16 cellular contexts compared by ENCODE assay signal in the genomic region with DNA sequence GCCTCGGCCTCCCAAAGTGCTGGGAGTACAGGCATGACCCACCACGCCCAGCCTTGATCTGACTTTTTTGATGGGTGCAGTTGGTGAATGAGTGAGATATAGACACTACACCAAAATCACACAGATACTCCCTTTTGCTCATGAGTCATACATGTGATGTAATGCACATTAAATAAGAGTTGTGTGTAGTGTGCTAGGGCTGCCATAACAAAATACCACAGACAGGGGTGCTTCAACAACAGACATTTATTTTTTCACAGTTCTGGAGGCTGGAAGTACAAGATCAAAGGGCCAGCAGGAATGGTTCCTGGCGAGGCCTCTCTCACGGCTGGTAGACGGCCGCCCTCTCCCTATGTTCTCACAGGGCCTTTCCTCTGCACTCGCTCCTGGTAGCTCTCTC. TPM values are rescaled to one million over a fixed set of nuclear protein-coding genes. Genes with fewer than 3 reads are reported as not detected.
"Had no signal": no experiment of that assay in that cellular context is flagged by ENCODE, and none has a peak within 500 bp of the region (broad histone marks: within the 10 kb centered on the region; RNA-seq: fewer than 3 reads in every experiment).

No MANE protein-coding gene starts in this region.

- H3K36me3 Mint-ChIP-seq: activated naive CD4-positive, alpha-beta T cell treated with anti-CD3 and anti-CD28 coated beads, Interleukin-2, amount 50 U/mL, for 24 hours had no signal

- DNase-seq: brain microvascular endothelial cell; dermis blood vessel endothelial cell; endodermal cell; heart left ventricle; pancreas; stimulated activated CD4-positive, alpha-beta T cell treated with anti-CD3 and anti-CD28 coated beads, Interleukin-2, amount 100 ng/mL, for 48 hours had no signal

- H3K9me3 Mint-ChIP-seq: activated naive CD4-positive, alpha-beta T cell treated with anti-CD3 and anti-CD28 coated beads, Interleukin-2, amount 50 U/mL, for 24 hours; endodermal cell; neural crest cell; stimulated activated naive CD8-positive, alpha-beta T cell treated with anti-CD3 and anti-CD28 coated beads, Interleukin-15, Interleukin-2, amounts not matched to agents 100 ng/mL and 50 ng/mL, for 24 hours had no signal

- H3K4me1 Mint-ChIP-seq: activated naive CD4-positive, alpha-beta T cell treated with anti-CD3 and anti-CD28 coated beads, Interleukin-2, amount 50 U/mL, for 24 hours had no signal

- H3K27ac ChIP-seq: brain microvascular endothelial cell, heart left ventricle, pancreas, upper lobe of left lung had no signal

- H3K27ac Mint-ChIP-seq: activated naive CD4-positive, alpha-beta T cell treated with anti-CD3 and anti-CD28 coated beads, Interleukin-2, amount 50 U/mL, for 24 hours; endodermal cell; stimulated activated naive CD8-positive, alpha-beta T cell treated with anti-CD3 and anti-CD28 coated beads, Interleukin-15, Interleukin-2, amounts not matched to agents 100 ng/mL and 50 ng/mL, for 24 hours had no signal

- ATAC-seq: activated CD4-positive, CD25-positive, alpha-beta regulatory T cell treated with anti-CD3 and anti-CD28 coated beads, Interleukin-2, amount 50 U/mL, for 24 hours; heart left ventricle; left lobe of liver; pancreas had no signal

- H3K4me3 ChIP-seq: heart left ventricle, pancreas, upper lobe of left lung had no signal

- H3K4me3 Mint-ChIP-seq: activated naive CD4-positive, alpha-beta T cell treated with anti-CD3 and anti-CD28 coated beads, Interleukin-2, amount 50 U/mL, for 24 hours; endodermal cell; neural crest cell; stimulated activated naive CD8-positive, alpha-beta T cell treated with anti-CD3 and anti-CD28 coated beads, Interleukin-15, Interleukin-2, amounts not matched to agents 100 ng/mL and 50 ng/mL, for 24 hours had no signal

- H3K9me3 ChIP-seq: heart left ventricle, pancreas, upper lobe of left lung had no signal

- H3K36me3 ChIP-seq: brain microvascular endothelial cell had no signal

- H3K4me1 ChIP-seq: heart left ventricle, pancreas had no signal

- H3K27me3 ChIP-seq: brain microvascular endothelial cell, heart left ventricle, pancreas, upper lobe of left lung had no signal

RNA-seq across cellular contexts. Expression of a gene that starts 46.6 kb away (rescaled TPM):
- total RNA-seq: left lobe of liver, mesenteric fat pad, pancreas, renal cortical epithelial cell, temporal lobe, upper lobe of left lung had no signal
- polyA plus RNA-seq: esophagus, pancreas had no signal
